In genomic region chr22:31400023-31400397, GRCh38 we compare ENCODE assay signal across 8 cellular contexts. TPM values are rescaled to one million over a fixed set of nuclear protein-coding genes. Genes with fewer than 3 reads are reported as not detected.
A peak's percentile ranks its signal among the peaks of the same experiment; 100 is the strongest.
DNase-seq lines count a peak whose midpoint lies in the region; ATAC-seq and TF ChIP-seq lines count a peak whose summit lies in the region.

No MANE protein-coding gene starts in this region.

- peak overlapping the region; percentile 42 for H3K27ac ChIP-seq in RWPE2 (ENCODE audit: poor library complexity, severe bottlenecking)

- peak; percentile 24 for DNase-seq in DMS 273 (lab: John Stamatoyannopoulos, UW; ENCODE audit: unreplicated experiment)
- DNase-seq in DMS 273 treated with DMSO at 0.1 percent for 48 hours (lab: John Stamatoyannopoulos, UW): no peak
- DNase-seq in RWPE2 (ENCODE audit: low spot score): no peak
- peak; percentile 3 for DNase-seq in epithelial cell of proximal tubule (ENCODE audit: low read depth)
- no peak for DNase-seq in islet precursor cell
- no peak for DNase-seq in stimulated activated naive CD4-positive, alpha-beta T cell (lab: John Stamatoyannopoulos, UW)

- peak overlapping the region; percentile 54 for H3K4me3 ChIP-seq in RWPE2 (ENCODE audit: severe bottlenecking)
- peak overlapping the region; percentile 99 for H3K4me3 ChIP-seq in epithelial cell of proximal tubule (ENCODE audit: low read depth, low read length)
- H3K4me3 ChIP-seq in neuron (ENCODE audit: low read length): peak overlapping the region; percentile 66

- H2AFZ ChIP-seq in neuron (ENCODE audit: low read depth, low read length): peak overlapping the region; percentile 3

- peaks cover 43% of the 10 kb centered on the region for H3K36me3 ChIP-seq in RWPE2 (ENCODE audit: low read depth)
- H3K36me3 ChIP-seq in neuron (ENCODE audit: insufficient read depth, low read length): peaks cover 34% of the 10 kb centered on the region

- H3K4me1 ChIP-seq in RWPE2 (ENCODE audit: insufficient read depth, poor library complexity, severe bottlenecking): no peaks in the 10 kb centered on the region
- H3K4me1 ChIP-seq in neuron (ENCODE audit: insufficient read depth, low read length): peaks cover 8% of the 10 kb centered on the region

- TF ChIP-seq CTCF in RWPE2 (IDR thresholded peaks at IDR 0.05; ENCODE audit: poor library complexity, severe bottlenecking) (no peak), epithelial cell of proximal tubule (conservative IDR thresholded peaks at IDR 0.05; ENCODE audit: low read depth, low read length) (no peak)

- H3K9me3 ChIP-seq in RWPE2 (ENCODE audit: severe bottlenecking) (no peaks in the 10 kb centered on the region), neuron (ENCODE audit: low read length) (no peaks in the 10 kb centered on the region)

- H3K27me3 ChIP-seq in RWPE2 (ENCODE audit: insufficient read depth, poor library complexity, severe bottlenecking): no peaks in the 10 kb centered on the region
- no peaks in the 10 kb centered on the region for H3K27me3 ChIP-seq in neuron (ENCODE audit: insufficient read depth, low read length)

- 0 out of 3 replicates have a peak, but pooled peaks have one; percentile 6 for ATAC-seq in RWPE2 (ENCODE audit: low read depth)
- ATAC-seq in GM21528 (IDR thresholded peaks at IDR 0.05; ENCODE audit: low FRiP score, unreplicated experiment): no peak

RNA-seq across cellular contexts. Expression of gene DRG1, which starts 0.6 kb away (rescaled TPM):
- 77.9 and 113 TPM in 2 replicates for total RNA-seq in epithelial cell of proximal tubule

RNA-seq across cellular contexts. Expression of gene PATZ1, which starts 53.9 kb away (rescaled TPM):
- total RNA-seq in epithelial cell of proximal tubule: 30.8 and 31.4 TPM in 2 replicates

Comparison
In these comparisons a context has a peak if more than half of its experiments do, and no peak if none do; other contexts are left out.
1. DNase-seq: peak in DMS 273 (single experiment) and epithelial cell of proximal tubule (single experiment); none in DMS 273 treated with DMSO at 0.1 percent for 48 hours (single experiment), RWPE2 (single experiment), islet precursor cell (single experiment) and stimulated activated naive CD4-positive, alpha-beta T cell (0 of 6).
2. Peak in every context shown above with its lines, with median percentiles within 50 percentile points of each other: H3K4me3 ChIP-seq.